Comparison of ENCODE assay signal across 8 cellular contexts in genomic region chr12:28191690-28192089, GRCh38. TPM values are rescaled to one million over a fixed set of nuclear protein-coding genes. Genes with fewer than 3 reads are reported as not detected.
DNase-seq lines count a peak whose midpoint lies in the region; ATAC-seq lines count a peak whose summit lies in the region.

No MANE protein-coding gene starts in this region.

- POLR2A ChIA-PET in activated naive CD8-positive, alpha-beta T cell treated with anti-CD3 and anti-CD28 coated beads, Interleukin-2, amount 10 ng/mL, durations not matched to agents 7 days and 5 days (lab: Charles Lee), result interaction anchor here (1.1 to 2.9 kb wide), 5 partner anchors 26 to 75 kb away, joined by 4 to 11 read pairs (median 6); no protein-coding TSS in a partner anchor

- peaks cover 9% of the 10 kb centered on the region for H3K9me3 Mint-ChIP-seq in activated naive CD8-positive, alpha-beta T cell treated with anti-CD3 and anti-CD28 coated beads, Interleukin-2, amount 10 ng/mL, durations not matched to agents 7 days and 5 days

- H3K27me3 Mint-ChIP-seq in activated naive CD8-positive, alpha-beta T cell treated with anti-CD3 and anti-CD28 coated beads, Interleukin-2, amount 10 ng/mL, durations not matched to agents 7 days and 5 days, result no peaks in the 10 kb centered on the region

- H3K4me3 Mint-ChIP-seq in activated naive CD8-positive, alpha-beta T cell treated with anti-CD3 and anti-CD28 coated beads, Interleukin-2, amount 10 ng/mL, durations not matched to agents 7 days and 5 days, result peak overlapping the region; percentile 94

- H3K4me1 ChIP-seq in BLaER1, result peaks cover 20% of the 10 kb centered on the region
- H3K4me1 ChIP-seq in iPS-18a (ENCODE audit: control insufficient read depth, low read depth, low read length), result no peaks in the 10 kb centered on the region
- H3K4me1 ChIP-seq in stomach smooth muscle (ENCODE audit: control insufficient read depth, insufficient read depth, low read length), result peaks cover 8% of the 10 kb centered on the region

- DNase-seq in KBM-7 (peak; percentile 24), middle frontal gyrus (ENCODE audit: extremely low spot score, low spot score) (no peak)
- no peak for DNase-seq in activated naive CD8-positive, alpha-beta T cell treated with anti-CD3 and anti-CD28 coated beads, Interleukin-2, amount 10 ng/mL, durations not matched to agents 7 days and 5 days

- no peak for ATAC-seq in activated naive CD8-positive, alpha-beta T cell treated with anti-CD3 and anti-CD28 coated beads, Interleukin-2, amount 10 ng/mL, durations not matched to agents 7 days and 5 days (ENCODE audit: low read depth)
- ATAC-seq in GM21576 (IDR thresholded peaks at IDR 0.05; ENCODE audit: unreplicated experiment) (no peak), HG03457 (IDR thresholded peaks at IDR 0.05; ENCODE audit: unreplicated experiment) (no peak)

- in situ Hi-C loops in KBM-7 (cut with MboI; ENCODE audit: low pct_unique_long_range_greater_than_20kb, low sequenced_read_pairs), result no loop called here

- no peak overlapping the region for H3K27ac ChIP-seq in BLaER1
- no peak overlapping the region for H3K27ac ChIP-seq in iPS-18a (ENCODE audit: low read length)
- H3K27ac ChIP-seq in stomach smooth muscle (ENCODE audit: low read length), result peak overlapping the region; percentile 98

- no peak overlapping the region; the same call in 1 of the 2 replicates for H3K4me3 ChIP-seq in BLaER1
- peak overlapping the region; percentile 94 for H3K4me3 ChIP-seq in iPS-18a (ENCODE audit: low read length)
- peak overlapping the region; percentile 89 to 94 for H3K4me3 ChIP-seq in stomach smooth muscle (ENCODE audit: low read length in 2 of 2)

- peaks cover 35% of the 10 kb centered on the region for H3K4me1 Mint-ChIP-seq in activated naive CD8-positive, alpha-beta T cell treated with anti-CD3 and anti-CD28 coated beads, Interleukin-2, amount 10 ng/mL, durations not matched to agents 7 days and 5 days

- peak overlapping the region; percentile 99 for H3K27ac Mint-ChIP-seq in activated naive CD8-positive, alpha-beta T cell treated with anti-CD3 and anti-CD28 coated beads, Interleukin-2, amount 10 ng/mL, durations not matched to agents 7 days and 5 days

- peak overlapping the region; percentile 90 for H3K4me2 ChIP-seq in BLaER1

- H3K27me3 ChIP-seq in BLaER1 (no peaks in the 10 kb centered on the region), iPS-18a (ENCODE audit: control insufficient read depth, insufficient read depth, low read length) (no peaks in the 10 kb centered on the region), stomach smooth muscle (ENCODE audit: control insufficient read depth in 1 of 2, insufficient read depth in 2 of 2, low read length in 2 of 2) (no peaks in the 10 kb centered on the region)

- H4K20me1 ChIP-seq in BLaER1, result no peaks in the 10 kb centered on the region

- H3K9me3 ChIP-seq in BLaER1, result peaks cover 28% of the 10 kb centered on the region
- H3K9me3 ChIP-seq in iPS-18a (ENCODE audit: control insufficient read depth, low read depth, low read length), result no peaks in the 10 kb centered on the region
- H3K9me3 ChIP-seq in stomach smooth muscle (ENCODE audit: control insufficient read depth in 2 of 2, low read length in 2 of 2), result no peaks in the 10 kb centered on the region

- H3K36me3 ChIP-seq in BLaER1 (peaks cover 8% of the 10 kb centered on the region), iPS-18a (ENCODE audit: control insufficient read depth, low read depth, low read length) (no peaks in the 10 kb centered on the region), stomach smooth muscle (ENCODE audit: control insufficient read depth in 2 of 2, insufficient read depth in 2 of 2, low read length in 2 of 2) (peaks cover 0 to 4% of the 10 kb centered on the region in 2 donors)

- H3K36me3 Mint-ChIP-seq in activated naive CD8-positive, alpha-beta T cell treated with anti-CD3 and anti-CD28 coated beads, Interleukin-2, amount 10 ng/mL, durations not matched to agents 7 days and 5 days, result peaks cover 22% of the 10 kb centered on the region

- H3K9ac ChIP-seq in BLaER1 (peak overlapping the region; percentile 92; the same call in 1 of the 2 replicates), iPS-18a (ENCODE audit: low read length) (peak overlapping the region; percentile 81), stomach smooth muscle (ENCODE audit: low read length in 2 of 2) (peak overlapping the region; percentile 85 to 94)

RNA-seq across cellular contexts. Expression of gene CCDC91, which starts 1.4 kb away (rescaled TPM):
- total RNA-seq in activated naive CD8-positive, alpha-beta T cell treated with anti-CD3 and anti-CD28 coated beads, Interleukin-2, amount 10 ng/mL, durations not matched to agents 7 days and 5 days, result 10 to 100 TPM; 33.2 to 33.9 TPM
